In the genomic region with DNA sequence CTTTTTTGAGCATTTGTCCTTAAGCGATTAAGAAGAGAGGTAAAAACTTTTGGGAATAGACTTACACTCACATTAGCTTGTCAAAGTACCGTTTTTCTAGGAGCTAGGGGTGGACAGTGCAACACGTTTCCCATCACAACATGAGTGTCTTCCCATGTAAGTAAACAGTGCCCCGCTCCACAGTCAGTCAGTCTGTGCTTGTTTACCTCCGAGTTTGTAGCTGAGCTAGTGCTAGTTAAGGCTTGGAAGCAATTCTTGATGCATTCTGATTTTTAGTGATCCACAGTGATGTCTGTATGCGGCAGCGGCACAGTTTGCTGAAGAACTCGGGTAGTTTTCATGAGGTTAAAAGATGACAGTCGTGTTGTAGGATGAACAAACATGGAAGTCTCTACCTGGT, we compare ENCODE assay signal across 8 cellular contexts. TPM values are rescaled to one million over a fixed set of nuclear protein-coding genes. Genes with fewer than 3 reads are reported as not detected.
DNase-seq lines count a peak whose midpoint lies in the region; ATAC-seq and TF ChIP-seq lines count a peak whose summit lies in the region.

No MANE protein-coding gene starts in this region.

- DNase-seq in GM06990 (ENCODE audit: extremely low read depth, insufficient read length) (peak; percentile 11), NCI-H748 treated with DMSO at 0.1 percent for 48 hours (lab: John Stamatoyannopoulos, UW) (peak; percentile 8), cerebellum (ENCODE audit: low spot score) (peak; percentile 23), mucosa of descending colon (no peak), occipital lobe (lab: John Stamatoyannopoulos, UW) (no peak)
- no peak for DNase-seq in activated CD8-positive, alpha-beta memory T cell treated with anti-CD3 and anti-CD28 coated beads, Interleukin-2, amount 50 U/mL, for 4 hours

- intact Hi-C loops in mucosa of descending colon (cut with DNase I, micrococcal nuclease) = no loop called here

- H3K9me3 ChIP-seq in mucosa of descending colon = no peaks in the 10 kb centered on the region

- peak overlapping the region; percentile 95 for H3K4me3 ChIP-seq in GM06990 (replicated peaks; ENCODE audit: low read depth, low read length)
- H3K4me3 ChIP-seq in mucosa of descending colon = peak overlapping the region; percentile 54

- H3K36me3 ChIP-seq in GM06990 (ENCODE audit: control insufficient read depth, insufficient read depth, low read length) (no peaks in the 10 kb centered on the region), mucosa of descending colon (ENCODE audit: low read depth) (no peaks in the 10 kb centered on the region)

- H3K4me1 ChIP-seq in mucosa of descending colon (ENCODE audit: low read depth) = peaks cover 15% of the 10 kb centered on the region

- TF ChIP-seq CTCF in GM06990 (IDR thresholded peaks at IDR 0.05; ENCODE audit: insufficient read depth, low read length, poor library complexity, severe bottlenecking) = no peak
- no peak for TF ChIP-seq CTCF in mucosa of descending colon (IDR thresholded peaks at IDR 0.05)

- ATAC-seq in mucosa of descending colon = no peak
- no peak for ATAC-seq in GM21576 (IDR thresholded peaks at IDR 0.05; ENCODE audit: unreplicated experiment)
- no peak for ATAC-seq in GM19463 (IDR thresholded peaks at IDR 0.05; ENCODE audit: unreplicated experiment)

- no peaks in the 10 kb centered on the region for H3K27me3 ChIP-seq in GM06990 (replicated peaks; ENCODE audit: control insufficient read depth, insufficient read depth, low read length)

RNA-seq across cellular contexts. Expression of a gene that starts 0.9 kb away (rescaled TPM):
- total RNA-seq in cerebellum (222 TPM), mucosa of descending colon (10 to 100 TPM; 17.4 to 39.0 (median 25.7) TPM), occipital lobe (300 TPM)

Comparison
In these comparisons a context has a peak if more than half of its experiments do, and no peak if none do; other contexts are left out.
1. DNase-seq: peak in GM06990 (single experiment), NCI-H748 treated with DMSO at 0.1 percent for 48 hours (single experiment) and cerebellum (single experiment); none in mucosa of descending colon (0 of 3), occipital lobe (single experiment) and activated CD8-positive, alpha-beta memory T cell treated with anti-CD3 and anti-CD28 coated beads, Interleukin-2, amount 50 U/mL, for 4 hours (single experiment).